In the genomic region with DNA sequence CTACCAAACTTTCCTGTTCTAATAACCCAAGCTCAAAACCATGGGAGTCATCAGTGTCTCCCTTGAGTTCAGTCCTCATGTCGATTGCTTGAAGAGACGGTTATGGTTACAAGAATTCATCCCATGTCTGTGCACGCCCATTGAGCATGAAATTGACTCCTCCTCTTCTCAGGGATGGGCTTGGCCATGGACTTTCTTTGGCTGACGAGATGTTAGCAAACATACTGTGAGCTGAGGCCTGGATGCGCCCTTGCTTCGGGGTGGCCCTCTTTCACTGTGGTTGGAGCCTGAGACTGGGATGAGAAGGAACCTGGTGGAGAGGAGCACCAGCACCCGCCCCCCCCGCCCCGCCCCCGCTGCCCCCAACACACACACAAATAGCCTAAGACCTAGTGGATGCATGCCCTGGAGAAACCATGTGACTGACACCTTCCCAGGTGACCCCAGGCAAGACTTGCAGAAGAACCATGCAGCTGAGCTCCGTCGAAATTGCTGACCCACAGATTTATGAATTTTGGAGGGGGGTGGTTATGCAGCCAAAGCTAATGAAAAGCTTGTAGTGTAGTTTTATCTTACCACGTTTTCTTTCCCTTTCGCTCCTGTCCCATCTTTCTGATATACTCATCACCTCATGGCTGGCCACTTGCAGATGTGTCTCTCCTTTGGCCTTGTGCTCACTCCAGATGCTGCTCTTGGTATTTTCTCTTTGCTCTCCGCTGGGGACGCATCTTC, we compare ENCODE assay signal across 27 cellular contexts.
"Had no signal": no experiment of that assay in that cellular context is flagged by ENCODE, and none has a peak within 500 bp of the region (broad histone marks: within the 10 kb centered on the region; RNA-seq: fewer than 3 reads in every experiment).

No MANE protein-coding gene starts in this region.

- ATAC-seq: activated CD4-positive, alpha-beta T cell treated with anti-CD3 and anti-CD28 coated beads for 36 hours; activated CD8-positive, alpha-beta memory T cell treated with anti-CD3 and anti-CD28 coated beads, Interleukin-2, amount 10 ng/mL, durations not matched to agents 7 days and 5 days; activated CD8-positive, alpha-beta T cell treated with anti-CD3 and anti-CD28 coated beads, Interleukin-2, amount 10 ng/mL, durations not matched to agents 7 days and 5 days; activated naive CD8-positive, alpha-beta T cell treated with anti-CD3 and anti-CD28 coated beads, Interleukin-2, amount 50 U/mL, for 24 hours; body of pancreas; gastrocnemius medialis; heart left ventricle; T-helper 17 cell had no signal

- DNase-seq: activated CD4-positive, alpha-beta memory T cell treated with anti-CD3 and anti-CD28 coated beads for 36 hours; activated CD4-positive, alpha-beta T cell treated with anti-CD3 and anti-CD28 coated beads for 36 hours; activated CD4-positive, alpha-beta T cell treated with anti-CD3 and anti-CD28 coated beads, Interleukin-2, amount 10 ng/mL, durations not matched to agents 24 days and 14 days; activated CD4-positive, CD25-positive, alpha-beta regulatory T cell; activated CD4-positive, CD25-positive, alpha-beta regulatory T cell treated with anti-CD3 and anti-CD28 coated beads, Interleukin-2, amount 50 U/mL, for 72 hours; activated CD8-positive, alpha-beta memory T cell treated with anti-CD3 and anti-CD28 coated beads, Interleukin-2, amount 10 ng/mL, durations not matched to agents 7 days and 5 days; activated CD8-positive, alpha-beta memory T cell treated with anti-CD3 and anti-CD28 coated beads, Interleukin-2, amount 50 U/mL, for 4 hours; activated CD8-positive, alpha-beta T cell treated with anti-CD3 and anti-CD28 coated beads, Interleukin-2, amount 10 ng/mL, durations not matched to agents 7 days and 5 days; activated effector memory CD4-positive, alpha-beta T cell treated with anti-CD3 and anti-CD28 coated beads, Interleukin-2, amount 50 U/mL, for 16 hours; activated naive CD4-positive, alpha-beta T cell treated with anti-CD3 and anti-CD28 coated beads for 36 hours; activated naive CD8-positive, alpha-beta T cell treated with anti-CD3 and anti-CD28 coated beads for 36 hours; activated naive CD8-positive, alpha-beta T cell treated with anti-CD3 and anti-CD28 coated beads, Interleukin-2, amount 50 U/mL, for 24 hours; activated T-cell treated with anti-CD3 and anti-CD28 coated beads, Interleukin-2, amount 50 U/mL, for 1 hour; activated T-cell treated with anti-CD3 and anti-CD28 coated beads, Interleukin-2, amount 50 U/mL, for 48 hours; adrenal gland; amygdala; aorta; body of pancreas; dorsolateral prefrontal cortex; effector memory CD4-positive, alpha-beta T cell; foreskin fibroblast; gastrocnemius medialis; glutamatergic neuron; heart left ventricle; T-helper 1 cell; T-helper 17 cell; T1000 had no signal
